Comparison of ENCODE assay signal across 7 cellular contexts in genomic region chr14:30005114-30005698, GRCh38.
DNase-seq lines count a peak whose midpoint lies in the region; ATAC-seq, FAIRE-seq and TF ChIP-seq lines count a peak whose summit lies in the region.

No MANE protein-coding gene starts in this region.

- peaks cover 6 to 24% (median 12%) of the 10 kb centered on the region in 5 donors for H3K9me3 Mint-ChIP-seq in CD8-positive, alpha-beta memory T cell

- no peaks in the 10 kb centered on the region for H3K79me2 ChIP-seq in OCI-LY7 (ENCODE audit: insufficient read depth, low read depth, low read length)

- H2AFZ ChIP-seq in OCI-LY7 (ENCODE audit: low read length), result no peak overlapping the region; the same call in 1 of the 2 replicates

- no peaks in the 10 kb centered on the region for H3K27me3 Mint-ChIP-seq in CD8-positive, alpha-beta memory T cell

- peak; percentile 87 for ATAC-seq in GM18519 (IDR thresholded peaks at IDR 0.05; ENCODE audit: low FRiP score, unreplicated experiment)

- H3K27ac Mint-ChIP-seq in CD8-positive, alpha-beta memory T cell, result no peak overlapping the region

- peak; percentile 90 for FAIRE-seq in endometrium (lab: Jason Lieb, UNC)

- CTCF ChIA-PET in OCI-LY7 (lab: Charles Lee; ENCODE audit: unreplicated experiment), result no interaction called here
- CTCF ChIA-PET in CD8-positive, alpha-beta memory T cell (lab: Charles Lee), result no interaction called here

- H3K4me1 Mint-ChIP-seq in CD8-positive, alpha-beta memory T cell, result no peaks in the 10 kb centered on the region

- no peaks in the 10 kb centered on the region for H3K36me3 ChIP-seq in OCI-LY7 (ENCODE audit: insufficient read depth, low read length)
- H3K36me3 ChIP-seq in CD8-positive, alpha-beta memory T cell (ENCODE audit: insufficient read depth, low read length), result no peaks in the 10 kb centered on the region

- no peaks in the 10 kb centered on the region for H4K20me1 ChIP-seq in OCI-LY7 (ENCODE audit: insufficient read depth, low read length)

- H3K27me3 ChIP-seq in CD8-positive, alpha-beta memory T cell (ENCODE audit: insufficient read depth, low read length, poor library complexity, severe bottlenecking), result no peaks in the 10 kb centered on the region

- intact Hi-C loops in OCI-LY7 (cut with micrococcal nuclease; ENCODE audit: unreplicated experiment), result no loop called here

- no peak overlapping the region for H3K27ac ChIP-seq in OCI-LY7 (ENCODE audit: low read depth, low read length, poor library complexity, severe bottlenecking)
- H3K27ac ChIP-seq in CD8-positive, alpha-beta memory T cell (ENCODE audit: low read depth, low read length), result no peak overlapping the region

- H3K4me3 Mint-ChIP-seq in CD8-positive, alpha-beta memory T cell, result no peak overlapping the region

- H3K36me3 Mint-ChIP-seq in CD8-positive, alpha-beta memory T cell, result no peaks in the 10 kb centered on the region

- no peaks in the 10 kb centered on the region for H3K9me2 ChIP-seq in OCI-LY7 (ENCODE audit: insufficient read depth, low read length)

- DNase-seq in HuH-7.5 (ENCODE audit: low spot score) (peak; percentile 55), OCI-LY7 (ENCODE audit: low spot score) (no peak), midbrain (lab: John Stamatoyannopoulos, UW) (peak; percentile 35)
- DNase-seq in CD8-positive, alpha-beta memory T cell, result no peak
- DNase-seq in effector CD8-positive, alpha-beta T cell (lab: John Stamatoyannopoulos, UW), result no peak

- H3K4me1 ChIP-seq in OCI-LY7 (ENCODE audit: insufficient read depth, low read length, poor library complexity, severe bottlenecking), result no peaks in the 10 kb centered on the region
- H3K4me1 ChIP-seq in CD8-positive, alpha-beta memory T cell (ENCODE audit: insufficient read depth, low read length), result no peaks in the 10 kb centered on the region

- peak; percentile 64 for TF ChIP-seq CTCF in OCI-LY7 (conservative IDR thresholded peaks at IDR 0.05; ENCODE audit: low read length)

- H3K4me3 ChIP-seq in OCI-LY7 (ENCODE audit: low read depth, low read length, poor library complexity, severe bottlenecking), result no peak overlapping the region
- H3K4me3 ChIP-seq in CD8-positive, alpha-beta memory T cell (ENCODE audit: low read length), result no peak overlapping the region

- H3K9me3 ChIP-seq in OCI-LY7 (ENCODE audit: low read length), result no peaks in the 10 kb centered on the region
- H3K9me3 ChIP-seq in CD8-positive, alpha-beta memory T cell (ENCODE audit: low read length), result no peaks in the 10 kb centered on the region

- no peak overlapping the region for H3K4me2 ChIP-seq in OCI-LY7 (ENCODE audit: low read length)

- POLR2A ChIA-PET in OCI-LY7 (lab: Charles Lee), result no interaction called here
- POLR2A ChIA-PET in CD8-positive, alpha-beta memory T cell (lab: Charles Lee), result no interaction called here

- BruUV-seq in OCI-LY7 (replicated peaks; lab: Mats Ljungman, UMichigan), result no TSS peak

Comparison
In these comparisons a context has a peak if more than half of its experiments do, and no peak if none do; other contexts are left out.
1. DNase-seq: peak in HuH-7.5 (single experiment) and midbrain (single experiment); none in OCI-LY7 (single experiment), CD8-positive, alpha-beta memory T cell (0 of 5) and effector CD8-positive, alpha-beta T cell (single experiment).